Comparison of ENCODE assay signal across 19 cellular contexts in the genomic region with DNA sequence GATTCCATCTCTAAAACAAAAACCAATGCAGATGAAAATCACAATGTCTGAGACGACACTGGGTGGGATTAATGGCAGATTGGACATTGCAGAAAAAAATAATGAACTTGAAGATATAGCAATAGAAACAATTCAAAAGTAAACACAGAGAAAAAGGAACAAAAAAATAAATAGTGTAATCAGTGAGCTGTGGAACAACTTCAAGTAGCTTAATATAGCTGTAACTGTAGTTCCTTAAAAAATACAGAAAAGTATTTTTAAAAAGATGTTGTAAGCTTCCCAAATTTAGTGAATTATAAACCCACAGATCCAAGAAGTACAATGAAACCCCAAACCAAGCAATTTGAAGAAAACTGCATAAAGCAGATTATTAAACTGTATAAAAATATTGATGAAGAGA.
"Had no signal": no experiment of that assay in that cellular context is flagged by ENCODE, and none has a peak within 500 bp of the region (broad histone marks: within the 10 kb centered on the region; RNA-seq: fewer than 3 reads in every experiment).

No MANE protein-coding gene starts in this region.

- H3K36me3 Mint-ChIP-seq: activated naive CD4-positive, alpha-beta T cell treated with anti-CD3 and anti-CD28 coated beads, Interleukin-2, amount 50 U/mL, for 72 hours; naive thymus-derived CD8-positive, alpha-beta T cell; WTC11 had no signal

- H3K36me3 ChIP-seq: left lung, suprapubic skin, upper lobe of left lung had no signal

- DNase-seq: activated CD4-positive, alpha-beta T cell treated with anti-CD3 and anti-CD28 coated beads for 48 hours; activated CD8-positive, alpha-beta memory T cell treated with anti-CD3 and anti-CD28 coated beads, Interleukin-2, amount 50 U/mL, for 4 hours; activated CD8-positive, alpha-beta T cell treated with anti-CD3 and anti-CD28 coated beads, Interleukin-2, amount 10 ng/mL, durations not matched to agents 7 days and 5 days; activated gamma-delta T cell; activated T-cell treated with anti-CD3 and anti-CD28 coated beads, Interleukin-2, amount 50 U/mL, for 48 hours; foreskin fibroblast; hippocampal formation; mammary epithelial cell; naive thymus-derived CD8-positive, alpha-beta T cell; stimulated activated CD4-positive, alpha-beta T cell treated with anti-CD3 and anti-CD28 coated beads, Interleukin-15, amount 100 ng/mL, for 24 hours; stimulated activated CD4-positive, alpha-beta T cell treated with anti-CD3 and anti-CD28 coated beads, Interleukin-4, amount 100 ng/mL, for 4 hours; stimulated activated CD8-positive, alpha-beta memory T cell treated with anti-CD3 and anti-CD28 coated beads, Interleukin-4, amount 100 ng/mL, for 48 hours; upper lobe of left lung had no signal

- H3K9me3 ChIP-seq: left lung, suprapubic skin, upper lobe of left lung had no signal

- H3K27ac Mint-ChIP-seq: activated CD8-positive, alpha-beta T cell treated with anti-CD3 and anti-CD28 coated beads, Interleukin-2, amount 10 ng/mL, durations not matched to agents 7 days and 5 days; activated naive CD4-positive, alpha-beta T cell treated with anti-CD3 and anti-CD28 coated beads, Interleukin-2, amount 50 U/mL, for 72 hours; stimulated activated naive CD8-positive, alpha-beta T cell treated with anti-CD3 and anti-CD28 coated beads, Interleukin-15, Interleukin-2, amounts not matched to agents 100 ng/mL and 50 ng/mL, for 24 hours; T-helper 1 cell treated with Interleukin-12 subunit alpha and Interleukin-12 subunit beta and Interleukin-4 antibody, amounts not matched to agents 30 μg/mL and 1 μg/mL, for 36 hours; WTC11 had no signal

- H3K4me1 Mint-ChIP-seq: WTC11 had no signal

- H3K4me3 ChIP-seq: left lung, suprapubic skin, upper lobe of left lung had no signal

- H3K27ac ChIP-seq: left lung, suprapubic skin, upper lobe of left lung had no signal

- H3K4me3 Mint-ChIP-seq: activated CD8-positive, alpha-beta T cell treated with anti-CD3 and anti-CD28 coated beads, Interleukin-2, amount 10 ng/mL, durations not matched to agents 7 days and 5 days; stimulated activated naive CD8-positive, alpha-beta T cell treated with anti-CD3 and anti-CD28 coated beads, Interleukin-15, Interleukin-2, amounts not matched to agents 100 ng/mL and 50 ng/mL, for 24 hours; T-helper 1 cell treated with Interleukin-12 subunit alpha and Interleukin-12 subunit beta and Interleukin-4 antibody, amounts not matched to agents 30 μg/mL and 1 μg/mL, for 36 hours; WTC11 had no signal

- H3K27me3 ChIP-seq: left lung, suprapubic skin, upper lobe of left lung had no signal

- H3K27me3 Mint-ChIP-seq: naive thymus-derived CD8-positive, alpha-beta T cell; stimulated activated naive CD8-positive, alpha-beta T cell treated with anti-CD3 and anti-CD28 coated beads, Interleukin-15, Interleukin-2, amounts not matched to agents 100 ng/mL and 50 ng/mL, for 24 hours had no signal

- H3K4me1 ChIP-seq: suprapubic skin, upper lobe of left lung had no signal

- H3K9me3 Mint-ChIP-seq: stimulated activated naive CD8-positive, alpha-beta T cell treated with anti-CD3 and anti-CD28 coated beads, Interleukin-15, Interleukin-2, amounts not matched to agents 100 ng/mL and 50 ng/mL, for 24 hours; T-helper 1 cell treated with Interleukin-12 subunit alpha and Interleukin-12 subunit beta and Interleukin-4 antibody, amounts not matched to agents 30 μg/mL and 1 μg/mL, for 36 hours; WTC11 had no signal

- ATAC-seq: activated CD8-positive, alpha-beta T cell treated with anti-CD3 and anti-CD28 coated beads, Interleukin-2, amount 10 ng/mL, durations not matched to agents 7 days and 5 days; activated naive CD4-positive, alpha-beta T cell treated with anti-CD3 and anti-CD28 coated beads, Interleukin-2, amount 50 U/mL, for 72 hours; left lung; naive thymus-derived CD8-positive, alpha-beta T cell; WTC11 had no signal
